8 cellular contexts compared by ENCODE assay signal in the genomic region with DNA sequence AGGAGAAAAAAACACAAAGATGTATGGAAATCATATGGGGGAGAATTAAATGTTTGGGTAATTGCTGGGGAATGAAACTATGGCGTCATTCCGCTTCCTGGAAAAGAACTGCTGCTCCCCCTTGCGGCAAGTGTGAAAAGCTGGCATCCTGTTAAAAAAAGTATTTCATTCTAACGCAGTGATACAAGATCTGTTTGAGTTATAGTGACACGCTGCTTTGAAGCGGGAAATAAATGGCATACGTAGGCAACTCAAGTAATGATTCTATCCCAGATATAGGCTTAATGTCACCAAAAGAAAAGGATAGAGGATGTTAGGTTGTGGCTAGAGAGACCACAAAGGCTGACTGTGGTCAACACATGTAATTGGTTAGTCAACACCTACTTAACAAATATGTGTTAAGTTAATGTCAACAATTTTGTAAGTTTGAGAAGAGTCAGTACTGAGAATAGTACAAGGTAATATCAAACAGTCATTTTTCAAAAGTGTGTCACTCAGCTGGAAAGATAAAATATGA.
DNase-seq lines count a peak whose midpoint lies in the region; ATAC-seq, FAIRE-seq and TF ChIP-seq lines count a peak whose summit lies in the region.

No MANE protein-coding gene starts in this region.

- H3K27ac Mint-ChIP-seq in astrocyte (ENCODE audit: unreplicated experiment), result no peak overlapping the region
- H3K27ac Mint-ChIP-seq in stimulated activated memory B cell treated with anti-CD40 and anti-IgM and Interleukin-4, amounts not matched to agents 10 μg/mL and 1 μg/mL and 100 μg/mL, for 72 hours, result no peak overlapping the region

- H3K27ac ChIP-seq in SJCRH30 (no peak overlapping the region), astrocyte (ENCODE audit: low read depth, low read length) (no peak overlapping the region), smooth muscle cell (ENCODE audit: low read depth) (no peak overlapping the region)

- no peaks in the 10 kb centered on the region for H3K27me3 Mint-ChIP-seq in astrocyte (ENCODE audit: low read depth, unreplicated experiment)
- H3K27me3 Mint-ChIP-seq in stimulated activated memory B cell treated with anti-CD40 and anti-IgM and Interleukin-4, amounts not matched to agents 10 μg/mL and 1 μg/mL and 100 μg/mL, for 72 hours, result no peaks in the 10 kb centered on the region

- H3K9ac ChIP-seq in astrocyte (ENCODE audit: low read length) (no peak overlapping the region), smooth muscle cell (ENCODE audit: low read depth) (no peak overlapping the region)

- H3K4me3 ChIP-seq in SJCRH30 (no peak overlapping the region), astrocyte (ENCODE audit: insufficient read depth, low read depth, low read length) (no peak overlapping the region), smooth muscle cell (no peak overlapping the region)

- DNase-seq in AG08395 (ENCODE audit: low spot score) (peak; percentile 60), HuH-7 (ENCODE audit: low spot score) (peak; percentile 10), SJCRH30 (peak; percentile 43 to 78), astrocyte (ENCODE audit: low read depth) (peak; percentile 50), iPS DF 19.7 (ENCODE audit: low read depth, low spot score) (peak; percentile 28), smooth muscle cell (lab: John Stamatoyannopoulos, UW; ENCODE audit: unreplicated experiment) (no peak)

- no peaks in the 10 kb centered on the region for H3F3A ChIP-seq in smooth muscle cell (ENCODE audit: low read depth)

- H2AFZ ChIP-seq in astrocyte (ENCODE audit: low read depth, low read length), result no peak overlapping the region
- H2AFZ ChIP-seq in smooth muscle cell (ENCODE audit: low read depth), result peak overlapping the region; percentile 59

- H3K9me3 ChIP-seq in SJCRH30 (replicated peaks) (no peaks in the 10 kb centered on the region), astrocyte (ENCODE audit: insufficient read depth, low read depth, low read length) (no peaks in the 10 kb centered on the region), smooth muscle cell (replicated peaks; ENCODE audit: low read depth) (no peaks in the 10 kb centered on the region)

- no peaks in the 10 kb centered on the region for H3K36me3 Mint-ChIP-seq in astrocyte (ENCODE audit: low read depth, unreplicated experiment)
- no peaks in the 10 kb centered on the region for H3K36me3 Mint-ChIP-seq in stimulated activated memory B cell treated with anti-CD40 and anti-IgM and Interleukin-4, amounts not matched to agents 10 μg/mL and 1 μg/mL and 100 μg/mL, for 72 hours

- H3K4me1 ChIP-seq in SJCRH30 (no peaks in the 10 kb centered on the region), astrocyte (ENCODE audit: insufficient read depth, low read length) (no peaks in the 10 kb centered on the region), smooth muscle cell (ENCODE audit: low read depth) (no peaks in the 10 kb centered on the region)

- H3K36me3 ChIP-seq in SJCRH30 (no peaks in the 10 kb centered on the region), astrocyte (ENCODE audit: insufficient read depth, low read length) (no peaks in the 10 kb centered on the region), smooth muscle cell (ENCODE audit: low read depth) (no peaks in the 10 kb centered on the region)

- H3K4me2 ChIP-seq in astrocyte (ENCODE audit: low read length), result peak overlapping the region; percentile 48
- no peak overlapping the region for H3K4me2 ChIP-seq in smooth muscle cell

- no peaks in the 10 kb centered on the region for H3K9me3 Mint-ChIP-seq in astrocyte (ENCODE audit: unreplicated experiment)
- no peaks in the 10 kb centered on the region for H3K9me3 Mint-ChIP-seq in stimulated activated memory B cell treated with anti-CD40 and anti-IgM and Interleukin-4, amounts not matched to agents 10 μg/mL and 1 μg/mL and 100 μg/mL, for 72 hours

- no peak overlapping the region for H3K4me3 Mint-ChIP-seq in astrocyte (ENCODE audit: unreplicated experiment)
- H3K4me3 Mint-ChIP-seq in stimulated activated memory B cell treated with anti-CD40 and anti-IgM and Interleukin-4, amounts not matched to agents 10 μg/mL and 1 μg/mL and 100 μg/mL, for 72 hours, result no peak overlapping the region

- H3K79me2 ChIP-seq in astrocyte (ENCODE audit: insufficient read depth, low read length) (no peaks in the 10 kb centered on the region), smooth muscle cell (ENCODE audit: low read depth) (no peaks in the 10 kb centered on the region)

- FAIRE-seq in astrocyte (lab: Jason Lieb, UNC), result peak; percentile 73

- ATAC-seq in GM18867 (IDR thresholded peaks at IDR 0.05; ENCODE audit: unreplicated experiment), result peak; percentile 65
- no peak for ATAC-seq in stimulated activated memory B cell treated with anti-CD40 and anti-IgM and Interleukin-4, amounts not matched to agents 10 μg/mL and 1 μg/mL and 100 μg/mL, for 72 hours

- H3K27me3 ChIP-seq in SJCRH30, result no peaks in the 10 kb centered on the region
- no peaks in the 10 kb centered on the region for H3K27me3 ChIP-seq in astrocyte (ENCODE audit: insufficient read depth, low read length)
- H3K27me3 ChIP-seq in smooth muscle cell (ENCODE audit: low read depth), result no peaks in the 10 kb centered on the region

- TF ChIP-seq CTCF in astrocyte (IDR thresholded peaks at IDR 0.05; ENCODE audit: insufficient read depth, low read depth, low read length), result peak; percentile 95
- TF ChIP-seq CTCF in smooth muscle cell (IDR thresholded peaks at IDR 0.05; ENCODE audit: borderline replicate concordance, insufficient read depth, poor library complexity, severe bottlenecking), result peak; percentile 95

- WGBS in smooth muscle cell (ENCODE audit: low lambda C conversion rate), result 7% methylated on average over 7 of the region's 7 CpGs

- no peaks in the 10 kb centered on the region for H3K4me1 Mint-ChIP-seq in astrocyte (ENCODE audit: low read depth, unreplicated experiment)
- H3K4me1 Mint-ChIP-seq in stimulated activated memory B cell treated with anti-CD40 and anti-IgM and Interleukin-4, amounts not matched to agents 10 μg/mL and 1 μg/mL and 100 μg/mL, for 72 hours, result peaks cover 27% of the 10 kb centered on the region

- H4K20me1 ChIP-seq in astrocyte (ENCODE audit: insufficient read depth, low read length), result no peaks in the 10 kb centered on the region
- no peaks in the 10 kb centered on the region for H4K20me1 ChIP-seq in smooth muscle cell (ENCODE audit: low read depth)
